Comparison of ENCODE assay signal across 11 cellular contexts in the genomic region with DNA sequence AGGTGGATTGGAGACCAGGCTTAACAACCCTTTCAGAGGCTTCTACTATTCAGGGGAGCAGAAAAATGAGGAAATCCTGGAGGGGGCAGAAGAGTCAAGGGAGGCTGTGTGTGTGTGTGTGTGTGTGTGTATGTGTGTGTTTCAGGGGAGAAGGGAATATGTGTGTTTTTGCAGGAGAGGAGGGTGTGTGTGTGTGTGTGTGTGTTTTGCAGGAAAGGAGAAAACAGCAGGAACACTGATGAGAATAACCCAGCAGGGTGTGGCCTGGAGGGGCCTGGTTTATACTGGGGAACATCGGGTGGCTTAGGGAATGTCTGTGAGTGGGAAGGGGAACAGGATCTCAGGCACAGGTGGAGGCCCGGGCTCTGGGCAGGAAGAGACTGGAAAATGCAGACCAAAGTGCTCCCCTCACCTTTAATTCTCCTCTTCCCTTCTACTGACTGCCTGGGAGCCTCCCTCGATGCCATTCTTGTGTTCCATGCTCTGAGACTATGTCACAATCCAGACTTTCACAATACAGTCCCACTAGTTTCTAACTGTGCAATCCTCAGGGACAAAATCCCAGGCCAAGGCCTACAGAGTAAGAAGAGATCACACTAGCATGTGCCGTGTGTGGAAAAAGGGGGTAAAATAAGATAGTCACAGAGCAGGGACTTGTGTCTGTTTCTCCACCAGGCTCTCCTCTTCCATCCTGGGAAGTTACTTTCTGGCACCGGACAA. TPM values are rescaled to one million over a fixed set of nuclear protein-coding genes. Genes with fewer than 3 reads are reported as not detected.
A peak's percentile ranks its signal among the peaks of the same experiment; 100 is the strongest.
DNase-seq lines count a peak whose midpoint lies in the region; ATAC-seq, FAIRE-seq and TF ChIP-seq lines count a peak whose summit lies in the region.
"Had no signal": no experiment of that assay in that cellular context is flagged by ENCODE, and none has a peak within 500 bp of the region (broad histone marks: within the 10 kb centered on the region; RNA-seq: fewer than 3 reads in every experiment).

No MANE protein-coding gene starts in this region.

- peaks cover 7% of the 10 kb centered on the region; the same call in 1 of the 2 replicates for H3K36me3 ChIP-seq in HUES48 (ENCODE audit: control insufficient read depth, insufficient read depth, low read length)
- H3K36me3 ChIP-seq in endodermal cell (ENCODE audit: control insufficient read depth, insufficient read depth, low read length), result no peaks in the 10 kb centered on the region
- H3K36me3 ChIP-seq: thoracic aorta had no signal

- peak overlapping the region; percentile 31 for H3K4me3 Mint-ChIP-seq in endodermal cell

- no peak for TF ChIP-seq CTCF in A549 (IDR thresholded peaks at IDR 0.05)
- no peak for TF ChIP-seq CTCF in endodermal cell (conservative IDR thresholded peaks at IDR 0.05)

- no peak for TF ChIP-seq EP300 in A549 (IDR thresholded peaks at IDR 0.05)

- DNase-seq in A549 (ENCODE audit: low read depth in 1 of 2, low spot score in 1 of 2), result no peak
- no peak for DNase-seq in endodermal cell
- peak; percentile 15 for DNase-seq in myocyte (ENCODE audit: low read depth)
- no peak for DNase-seq in hippocampal formation (lab: John Stamatoyannopoulos, UW)
- DNase-seq in OCI-M2 (lab: John Stamatoyannopoulos, UW; ENCODE audit: unreplicated experiment), result no peak

- H3K9ac ChIP-seq in HUES48 (ENCODE audit: low read depth, low read length) (peak overlapping the region; percentile 34; the same call in 1 of the 2 replicates), endodermal cell (ENCODE audit: extremely low read depth, low read length, poor library complexity, severe bottlenecking) (no peak overlapping the region)

- H3K36me3 Mint-ChIP-seq in endodermal cell (ENCODE audit: low read depth), result peaks cover 15% of the 10 kb centered on the region

- no peak for FAIRE-seq in A549 (lab: Jason Lieb, UNC)

- H3K4me3 ChIP-seq in A549 (no peak overlapping the region), HUES48 (ENCODE audit: low read depth, low read length) (no peak overlapping the region), endodermal cell (ENCODE audit: low read length) (no peak overlapping the region)
- H3K4me3 ChIP-seq: thoracic aorta had no signal

- H3K4me1 Mint-ChIP-seq in endodermal cell, result peaks cover 56% of the 10 kb centered on the region

- H3K9me3 Mint-ChIP-seq in endodermal cell, result peaks cover 2% of the 10 kb centered on the region

- peak overlapping the region; percentile 32 for H3K27ac Mint-ChIP-seq in endodermal cell

- 62% methylated on average over 5 of the region's 5 CpGs for WGBS in A549 (ENCODE audit: missing lambda C conversion rate)
- 81 to 83% methylated on average over 2 to 5 of the region's 5 CpGs for WGBS in endodermal cell (ENCODE audit: insufficient coverage in 1 of 2, insufficient read length in 1 of 2), 2 experiments

- no peak for TF ChIP-seq POLR2A in A549 (IDR thresholded peaks at IDR 0.05; ENCODE audit: low read length)

- no peak for TF ChIP-seq RAD21 in A549 (conservative IDR thresholded peaks at IDR 0.05 in 1 of 2, IDR thresholded peaks at IDR 0.05 in 1 of 2)

- no peaks in the 10 kb centered on the region for H3K27me3 ChIP-seq in HUES48 (ENCODE audit: control insufficient read depth, insufficient read depth, low read length)
- no peaks in the 10 kb centered on the region for H3K27me3 ChIP-seq in endodermal cell (ENCODE audit: control insufficient read depth, insufficient read depth, low read length, poor library complexity, severe bottlenecking)

- POLR2A ChIA-PET in A549 (lab: Yijun Ruan, JAX), result no interaction called here

- H3K27ac ChIP-seq in A549, result peak overlapping the region; percentile 58 to 64; a peak in 5 of 6 replicates
- peak overlapping the region; percentile 77 for H3K27ac ChIP-seq in HUES48 (ENCODE audit: low read depth, low read length)
- peak overlapping the region; percentile 26 for H3K27ac ChIP-seq in endodermal cell (ENCODE audit: low read depth, low read length)
- H3K27ac ChIP-seq: thoracic aorta had no signal

- peak overlapping the region; percentile 44 for H3K4me2 ChIP-seq in A549

- no peaks in the 10 kb centered on the region for H3K27me3 Mint-ChIP-seq in endodermal cell (ENCODE audit: insufficient read depth)

- H3K4me1 ChIP-seq in A549 (peaks cover 44% of the 10 kb centered on the region), HUES48 (ENCODE audit: control insufficient read depth, insufficient read depth, low read length) (peaks cover 46% of the 10 kb centered on the region), endodermal cell (ENCODE audit: control insufficient read depth, insufficient read depth, low read length) (no peaks in the 10 kb centered on the region)

- H3K9me3 ChIP-seq in A549 (no peaks in the 10 kb centered on the region), HUES48 (ENCODE audit: control insufficient read depth, insufficient read depth, low read length) (no peaks in the 10 kb centered on the region), endodermal cell (ENCODE audit: control insufficient read depth, low read length) (no peaks in the 10 kb centered on the region)
- H3K9me3 ChIP-seq: thoracic aorta had no signal

- ATAC-seq in A549, result peak in 1 of 2 experiments; percentile 13; a peak in 1 of 6 replicates
- no peak for ATAC-seq in GM21447 (IDR thresholded peaks at IDR 0.05; ENCODE audit: unreplicated experiment)
- ATAC-seq in HG02981 (IDR thresholded peaks at IDR 0.05; ENCODE audit: unreplicated experiment), result no peak

- CTCF ChIA-PET in A549 (lab: Yijun Ruan, JAX), result no interaction called here

TF ChIP-seq in A549, 52 proteins besides CTCF, POLR2A, EP300 and RAD21:
- TF ChIP-seq CEBPB (IDR thresholded peaks at IDR 0.05) (peak in 1 of 2 experiments; percentile 20; a peak in 1 of 4 replicates), HOXB5 (CRISPR knock-in tag; IDR thresholded peaks at IDR 0.05) (no peak)

RNA-seq across cellular contexts. Expression of gene CYB5A, which starts 10.0 kb away (rescaled TPM):
- polyA plus RNA-seq in A549 (2011; rRNA removed), result 132 and 134 TPM in 2 replicates
- polyA plus RNA-seq in A549 (2012; cell fraction: cytosol; rRNA removed), result 112 and 145 TPM in 2 replicates
- 49.4 and 73.1 TPM in 2 replicates for polyA plus RNA-seq in A549 (2012; cell fraction: nucleus; rRNA removed)
- 227 to 287 TPM (median 267 TPM) in 3 replicates for polyA plus RNA-seq in A549 (2017; fragmentation: RNase III; extraction: RNeasy Plus Mini Kit Qiagen cat#74134 plus additional on column Dnase treatment)
- 38.3 and 46.0 TPM in 2 replicates for polyA minus RNA-seq in A549 (2011; rRNA and poly(A)+ RNA removed)
- 100 to 1,000 TPM in 1 of 2 donors, 10 to 100 TPM in 1; 72.6 to 124 TPM for total RNA-seq in endodermal cell
- polyA plus RNA-seq in endodermal cell (2013, experiment 1 of 2), result 63.3 TPM
- polyA plus RNA-seq in endodermal cell (2013, experiment 2 of 2), result 48.4 TPM
- total RNA-seq in myocyte, result 48.7 and 66.2 TPM in 2 replicates
- polyA plus RNA-seq in myocyte (2012), result 88.9 TPM

RNA-seq across cellular contexts. Expression of gene C18orf63, which starts 33.8 kb away (rescaled TPM):
- not detected in 2 replicates for polyA plus RNA-seq in A549 (2011; rRNA removed)
- not detected in 2 replicates for polyA plus RNA-seq in A549 (2012; cell fraction: cytosol; rRNA removed)
- not detected in 2 replicates for polyA plus RNA-seq in A549 (2012; cell fraction: nucleus; rRNA removed)
- polyA plus RNA-seq in A549 (2017; fragmentation: RNase III; extraction: RNeasy Plus Mini Kit Qiagen cat#74134 plus additional on column Dnase treatment), result not detected in 3 replicates
- polyA minus RNA-seq in A549 (2011; rRNA and poly(A)+ RNA removed), result not detected in 2 replicates
- total RNA-seq in endodermal cell, result not detected
- polyA plus RNA-seq in endodermal cell (2013, experiment 1 of 2), result not detected
- polyA plus RNA-seq in endodermal cell (2013, experiment 2 of 2), result not detected
- not detected in 2 replicates for total RNA-seq in myocyte
- not detected for polyA plus RNA-seq in myocyte (2012)
- total RNA-seq: glomerular endothelial cell; T-helper 1 cell treated with Interleukin-12 subunit alpha and Interleukin-12 subunit beta and Interleukin-4 antibody, amounts not matched to agents 30 ng/mL and 1 ng/mL, for 36 hours; thoracic aorta had no signal

Comparison
In these comparisons a context has a peak if more than half of its experiments do, and no peak if none do; other contexts are left out.
1. H3K27ac ChIP-seq: peak in every context shown above with its lines; median percentile 77 in HUES48; 61 in A549; 26 in endodermal cell.